Comparison of ENCODE assay signal across 12 cellular contexts in genomic region chr9:98099346-98099745, GRCh38. TPM values are rescaled to one million over a fixed set of nuclear protein-coding genes. Genes with fewer than 3 reads are reported as not detected.
DNase-seq lines count a peak whose midpoint lies in the region; ATAC-seq and TF ChIP-seq lines count a peak whose summit lies in the region.
"Had no signal": no experiment of that assay in that cellular context is flagged by ENCODE, and none has a peak within 500 bp of the region (broad histone marks: within the 10 kb centered on the region; RNA-seq: fewer than 3 reads in every experiment).

No MANE protein-coding gene starts in this region.

- no peak for DNase-seq in activated naive CD4-positive, alpha-beta T cell treated with anti-CD3 and anti-CD28 coated beads for 36 hours
- no peak for DNase-seq in activated naive CD4-positive, alpha-beta T cell treated with anti-CD3 and anti-CD28 coated beads, Interleukin-2, amount 50 U/mL, for 72 hours (ENCODE audit: low spot score in 2 of 2)
- DNase-seq in OCI-LY7 (ENCODE audit: low spot score) (no peak), thyroid gland (no peak), dorsolateral prefrontal cortex (no peak), DMS 273 treated with DMSO at 0.1 percent for 48 hours (lab: John Stamatoyannopoulos, UW) (no peak)
- no peak for DNase-seq in effector memory CD8-positive, alpha-beta T cell
- DNase-seq: NCI-H2171, SHP77, upper lobe of left lung had no signal

- peak overlapping the region; percentile 85; the same call in 1 of the 2 replicates for H2AFZ ChIP-seq in OCI-LY7 (ENCODE audit: low read length)

- H3K27ac ChIP-seq in OCI-LY7 (ENCODE audit: low read depth, low read length, poor library complexity, severe bottlenecking), result peak overlapping the region; percentile 95
- peak overlapping the region in 2 of 3 donors; percentile 51 to 52 for H3K27ac ChIP-seq in thyroid gland
- no peak overlapping the region for H3K27ac ChIP-seq in dorsolateral prefrontal cortex
- H3K27ac ChIP-seq: cardiac muscle cell had no signal

- intact Hi-C loops in activated naive CD4-positive, alpha-beta T cell treated with anti-CD3 and anti-CD28 coated beads for 36 hours (cut with micrococcal nuclease), result no loop called here
- intact Hi-C loops in OCI-LY7 (cut with micrococcal nuclease; ENCODE audit: unreplicated experiment), result loop anchor here (2.0 kb wide), 1 partner anchor 25 kb away; no protein-coding TSS in a partner anchor
- intact Hi-C loops in thyroid gland (cut with DNase I), result no loop called here
- intact Hi-C loops in dorsolateral prefrontal cortex (cut with DNase I), result no loop called here

- H3K9me3 ChIP-seq in OCI-LY7 (ENCODE audit: low read length), result no peaks in the 10 kb centered on the region
- H3K9me3 ChIP-seq in thyroid gland, result no peaks in the 10 kb centered on the region
- H3K9me3 ChIP-seq: upper lobe of left lung had no signal

- H3K4me1 Mint-ChIP-seq in activated naive CD4-positive, alpha-beta T cell treated with anti-CD3 and anti-CD28 coated beads for 36 hours (ENCODE audit: low read depth), result peaks cover 85% of the 10 kb centered on the region
- peaks cover 47 to 51% of the 10 kb centered on the region in 2 donors for H3K4me1 Mint-ChIP-seq in effector memory CD8-positive, alpha-beta T cell (ENCODE audit: low read depth in 2 of 2)

- no peaks in the 10 kb centered on the region for H4K20me1 ChIP-seq in OCI-LY7 (ENCODE audit: insufficient read depth, low read length)

- H3K9me3 Mint-ChIP-seq in activated naive CD4-positive, alpha-beta T cell treated with anti-CD3 and anti-CD28 coated beads for 36 hours, result no peaks in the 10 kb centered on the region
- peaks cover 0 to 2% of the 10 kb centered on the region in 2 donors for H3K9me3 Mint-ChIP-seq in activated naive CD4-positive, alpha-beta T cell treated with anti-CD3 and anti-CD28 coated beads, Interleukin-2, amount 50 U/mL, for 72 hours
- H3K9me3 Mint-ChIP-seq in effector memory CD8-positive, alpha-beta T cell, result no peaks in the 10 kb centered on the region

- 95% methylated on average over 2 of the region's 2 CpGs for WGBS in thyroid gland, 2 donors

- H3K36me3 ChIP-seq in OCI-LY7 (ENCODE audit: insufficient read depth, low read length) (peaks cover 28% of the 10 kb centered on the region; the same call in 1 of the 2 replicates), thyroid gland (no peaks in the 10 kb centered on the region)
- H3K36me3 ChIP-seq: cardiac muscle cell had no signal

- H3K36me3 Mint-ChIP-seq in activated naive CD4-positive, alpha-beta T cell treated with anti-CD3 and anti-CD28 coated beads for 36 hours (ENCODE audit: low read depth), result peaks cover 48% of the 10 kb centered on the region
- peaks cover 14 to 20% of the 10 kb centered on the region in 2 donors for H3K36me3 Mint-ChIP-seq in activated naive CD4-positive, alpha-beta T cell treated with anti-CD3 and anti-CD28 coated beads, Interleukin-2, amount 50 U/mL, for 72 hours
- peaks cover 34% of the 10 kb centered on the region for H3K36me3 Mint-ChIP-seq in effector memory CD8-positive, alpha-beta T cell (ENCODE audit: insufficient read depth)

- no peaks in the 10 kb centered on the region for H3K27me3 Mint-ChIP-seq in activated naive CD4-positive, alpha-beta T cell treated with anti-CD3 and anti-CD28 coated beads for 36 hours (ENCODE audit: low read depth)
- no peaks in the 10 kb centered on the region for H3K27me3 Mint-ChIP-seq in effector memory CD8-positive, alpha-beta T cell

- CTCF ChIA-PET in activated naive CD4-positive, alpha-beta T cell treated with anti-CD3 and anti-CD28 coated beads for 36 hours (lab: Charles Lee), result interaction anchor here (3.4 kb wide), 1 partner anchor 25 kb away, joined by 13 read pairs; no protein-coding TSS in a partner anchor
- CTCF ChIA-PET in OCI-LY7 (lab: Charles Lee; ENCODE audit: unreplicated experiment), result no interaction called here

- peak overlapping the region; percentile 97 for H3K4me2 ChIP-seq in OCI-LY7 (ENCODE audit: low read length)

- POLR2A ChIA-PET in OCI-LY7 (lab: Charles Lee), result interaction anchor here (1.0 to 1.9 kb wide), 4 partner anchors 9 to 94 kb away, joined by 3 to 5 read pairs (median 4); no protein-coding TSS in a partner anchor

- no peaks in the 10 kb centered on the region for H3K9me2 ChIP-seq in OCI-LY7 (ENCODE audit: insufficient read depth, low read length)

- H3K4me1 ChIP-seq in OCI-LY7 (ENCODE audit: insufficient read depth, low read length, poor library complexity, severe bottlenecking), result peaks cover 72% of the 10 kb centered on the region
- peaks cover 6 to 27% of the 10 kb centered on the region in 2 donors for H3K4me1 ChIP-seq in thyroid gland

- no peak for ATAC-seq in activated naive CD4-positive, alpha-beta T cell treated with anti-CD3 and anti-CD28 coated beads, Interleukin-2, amount 50 U/mL, for 72 hours
- ATAC-seq in effector memory CD8-positive, alpha-beta T cell (replicated peaks), result no peak
- no peak for ATAC-seq in GM19035 (IDR thresholded peaks at IDR 0.05; ENCODE audit: unreplicated experiment)

- H3K27ac Mint-ChIP-seq in activated naive CD4-positive, alpha-beta T cell treated with anti-CD3 and anti-CD28 coated beads for 36 hours, result peak overlapping the region; percentile 94
- peak overlapping the region in 1 of 2 donors; percentile 83 for H3K27ac Mint-ChIP-seq in activated naive CD4-positive, alpha-beta T cell treated with anti-CD3 and anti-CD28 coated beads, Interleukin-2, amount 50 U/mL, for 72 hours
- peak overlapping the region; percentile 81 to 89 for H3K27ac Mint-ChIP-seq in effector memory CD8-positive, alpha-beta T cell

- BruUV-seq in OCI-LY7 (replicated peaks; lab: Mats Ljungman, UMichigan), result no TSS peak

- H3K4me3 ChIP-seq in OCI-LY7 (ENCODE audit: low read depth, low read length, poor library complexity, severe bottlenecking) (peak overlapping the region; percentile 46), thyroid gland (replicated peaks in 1 of 3) (no peak overlapping the region), dorsolateral prefrontal cortex (no peak overlapping the region)
- H3K4me3 ChIP-seq: cardiac muscle cell, upper lobe of left lung had no signal

- no peak for TF ChIP-seq POLR2A in thyroid gland (IDR thresholded peaks at IDR 0.05)

- H3K27me3 ChIP-seq in thyroid gland (no peaks in the 10 kb centered on the region), dorsolateral prefrontal cortex (no peaks in the 10 kb centered on the region)
- H3K27me3 ChIP-seq: cardiac muscle cell, upper lobe of left lung had no signal

- TF ChIP-seq CTCF in OCI-LY7 (conservative IDR thresholded peaks at IDR 0.05; ENCODE audit: low read length), result no peak
- no peak for TF ChIP-seq CTCF in thyroid gland (IDR thresholded peaks at IDR 0.05)
- no peak for TF ChIP-seq CTCF in dorsolateral prefrontal cortex (IDR thresholded peaks at IDR 0.05 in 54 of 56, conservative IDR thresholded peaks at IDR 0.05 in 2 of 56; ENCODE audit: low read depth in 1 of 56, partially characterized antibody in 56 of 56)

- H3K4me3 Mint-ChIP-seq in activated naive CD4-positive, alpha-beta T cell treated with anti-CD3 and anti-CD28 coated beads for 36 hours, result no peak overlapping the region
- H3K4me3 Mint-ChIP-seq in effector memory CD8-positive, alpha-beta T cell, result peak overlapping the region; percentile 18 to 57

- peaks cover 21% of the 10 kb centered on the region; the same call in 1 of the 2 replicates for H3K79me2 ChIP-seq in OCI-LY7 (ENCODE audit: insufficient read depth, low read depth, low read length)

RNA-seq across cellular contexts. Expression of gene TRIM14, which starts 19.7 kb away (rescaled TPM):
- 10 to 100 TPM; 49.6 to 55.0 TPM for total RNA-seq in activated naive CD4-positive, alpha-beta T cell treated with anti-CD3 and anti-CD28 coated beads for 36 hours
- total RNA-seq in activated naive CD4-positive, alpha-beta T cell treated with anti-CD3 and anti-CD28 coated beads, Interleukin-2, amount 50 U/mL, for 72 hours, result 10 to 100 TPM; 37.3 to 59.3 TPM
- 18.4 and 21.4 TPM in 2 replicates for total RNA-seq in OCI-LY7 (2014; rRNA removed; shearing (Covaris generic))
- total RNA-seq in OCI-LY7 (2022) (26.0 and 31.2 TPM in 2 replicates), thyroid gland (1 to 10 TPM; 3.9 to 8.1 (median 5.2) TPM), dorsolateral prefrontal cortex (10 to 100 TPM in 114 of 120 experiments, 1 to 10 TPM in 6; 8.3 to 26.7 (median 14.6) TPM)

RNA-seq across cellular contexts. Expression of gene NANS, which starts 42.8 kb away (rescaled TPM):
- 10 to 100 TPM; 46.1 to 51.0 TPM for total RNA-seq in activated naive CD4-positive, alpha-beta T cell treated with anti-CD3 and anti-CD28 coated beads for 36 hours
- 10 to 100 TPM; 55.9 to 60.0 TPM for total RNA-seq in activated naive CD4-positive, alpha-beta T cell treated with anti-CD3 and anti-CD28 coated beads, Interleukin-2, amount 50 U/mL, for 72 hours
- total RNA-seq in OCI-LY7 (2014; rRNA removed; shearing (Covaris generic)), result 63.7 and 70.6 TPM in 2 replicates
- 50.4 and 56.9 TPM in 2 replicates for total RNA-seq in OCI-LY7 (2022)
- 10 to 100 TPM; 28.5 to 68.8 (median 53.6) TPM for total RNA-seq in thyroid gland
- 10 to 100 TPM; 13.8 to 40.0 (median 23.9) TPM for total RNA-seq in dorsolateral prefrontal cortex

Comparison
In these comparisons a context has a peak if more than half of its experiments do, and no peak if none do; other contexts are left out.
1. H3K27ac ChIP-seq: peak in OCI-LY7 (single experiment) and thyroid gland (2 of 3); none in dorsolateral prefrontal cortex (0 of 59).